26 cellular contexts compared by ENCODE assay signal in genomic region chr3:73341272-73341671, GRCh38.
"Had no signal": no experiment of that assay in that cellular context is flagged by ENCODE, and none has a peak within 500 bp of the region (broad histone marks: within the 10 kb centered on the region; RNA-seq: fewer than 3 reads in every experiment).

No MANE protein-coding gene starts in this region.

- H3K36me3 ChIP-seq: lower lobe of right lung, neutrophil, ovary, stomach, thyroid gland, transverse colon, upper lobe of left lung, vagina had no signal

- H3K27me3 Mint-ChIP-seq: progenitor cell of endocrine pancreas; stimulated activated naive B cell treated with anti-CD40 and anti-IgM and Interleukin-4, amounts not matched to agents 10 μg/mL and 1 μg/mL and 100 μg/mL, for 72 hours had no signal

- H3K36me3 Mint-ChIP-seq: immature natural killer cell; natural killer cell; stimulated activated naive B cell treated with anti-CD40 and anti-IgM and Interleukin-4, amounts not matched to agents 10 μg/mL and 1 μg/mL and 100 μg/mL, for 72 hours had no signal

- DNase-seq: head of caudate nucleus; hypothalamus; immature natural killer cell; kidney; lower lobe of right lung; mammary epithelial cell; mesenchymal stem cell; natural killer cell; ovary; right cardiac atrium; stimulated activated CD4-positive, alpha-beta T cell treated with anti-CD3 and anti-CD28 coated beads, Interleukin-12 subunit alpha, Interleukin-12 subunit beta, amount 100 ng/mL, for 4 hours; stimulated activated CD4-positive, alpha-beta T cell treated with anti-CD3 and anti-CD28 coated beads, Interleukin-15, amount 100 ng/mL, for 24 hours; stimulated activated CD4-positive, alpha-beta T cell treated with anti-CD3 and anti-CD28 coated beads, Interleukin-2, amount 100 ng/mL, for 24 hours; stimulated activated CD4-positive, alpha-beta T cell treated with anti-CD3 and anti-CD28 coated beads, Interleukin-4, amount 100 ng/mL, for 1 hour; stimulated activated naive B cell treated with anti-CD40 and anti-IgM and Interleukin-4, amounts not matched to agents 10 μg/mL and 1 μg/mL and 100 μg/mL, for 72 hours; stimulated activated naive CD8-positive, alpha-beta T cell treated with anti-CD3 and anti-CD28 coated beads, Interleukin-15, Interleukin-2, amounts not matched to agents 100 U/mL and 50 U/mL, for 24 hours; stomach; testis; thyroid gland; transverse colon; upper lobe of left lung had no signal

- H3K27ac ChIP-seq: lower lobe of right lung, neutrophil, ovary, skin epidermis, stomach, testis, thyroid gland, transverse colon, upper lobe of left lung, vagina had no signal

- H3K4me3 ChIP-seq: lower lobe of right lung, ovary, skin epidermis, stomach, testis, thyroid gland, transverse colon, upper lobe of left lung, vagina had no signal

- H3K4me1 ChIP-seq: lower lobe of right lung, stomach, testis, thyroid gland, transverse colon, upper lobe of left lung, vagina had no signal

- H3K27me3 ChIP-seq: neutrophil, ovary, stomach, testis, thyroid gland, transverse colon, upper lobe of left lung, vagina had no signal

- H3K4me1 Mint-ChIP-seq: immature natural killer cell; natural killer cell; stimulated activated naive B cell treated with anti-CD40 and anti-IgM and Interleukin-4, amounts not matched to agents 10 μg/mL and 1 μg/mL and 100 μg/mL, for 72 hours had no signal

- H3K27ac Mint-ChIP-seq: immature natural killer cell; natural killer cell; progenitor cell of endocrine pancreas; stimulated activated naive B cell treated with anti-CD40 and anti-IgM and Interleukin-4, amounts not matched to agents 10 μg/mL and 1 μg/mL and 100 μg/mL, for 72 hours had no signal

- H3K9me3 ChIP-seq: lower lobe of right lung, neutrophil, ovary, testis, thyroid gland, transverse colon, vagina had no signal

- H3K4me3 Mint-ChIP-seq: immature natural killer cell; natural killer cell; stimulated activated naive B cell treated with anti-CD40 and anti-IgM and Interleukin-4, amounts not matched to agents 10 μg/mL and 1 μg/mL and 100 μg/mL, for 72 hours had no signal

- ATAC-seq: lower lobe of right lung; natural killer cell; sciatic nerve; stimulated activated naive B cell treated with anti-CD40 and anti-IgM and Interleukin-4, amounts not matched to agents 10 μg/mL and 1 μg/mL and 100 μg/mL, for 72 hours; stimulated activated naive CD8-positive, alpha-beta T cell treated with anti-CD3 and anti-CD28 coated beads, Interleukin-15, Interleukin-2, amounts not matched to agents 100 U/mL and 50 U/mL, for 24 hours had no signal
